13 cellular contexts compared by ENCODE assay signal in the genomic region with DNA sequence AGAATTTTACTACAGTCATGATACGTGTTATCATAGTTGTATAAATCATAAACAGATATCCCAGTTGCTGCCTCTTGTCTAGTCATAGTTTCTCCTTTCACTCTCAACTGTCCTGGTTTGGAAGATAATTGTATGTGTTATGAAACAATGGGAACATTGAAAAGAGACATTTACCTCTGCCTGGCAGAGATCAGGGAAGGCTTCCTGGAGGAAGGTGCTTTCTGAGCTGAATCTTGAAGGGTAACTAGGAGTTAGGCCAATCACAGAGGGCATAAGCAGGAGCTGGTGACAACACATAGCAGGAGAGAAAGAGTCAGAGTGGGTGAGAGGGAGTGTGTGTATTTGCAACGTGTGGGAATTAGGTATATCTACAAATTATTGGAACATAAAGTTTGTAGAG. TPM values are rescaled to one million over a fixed set of nuclear protein-coding genes. Genes with fewer than 3 reads are reported as not detected.
DNase-seq lines count a peak whose midpoint lies in the region; ATAC-seq, FAIRE-seq and TF ChIP-seq lines count a peak whose summit lies in the region.
"Had no signal": no experiment of that assay in that cellular context is flagged by ENCODE, and none has a peak within 500 bp of the region (broad histone marks: within the 10 kb centered on the region; RNA-seq: fewer than 3 reads in every experiment).

No MANE protein-coding gene starts in this region.

- no peak for TF ChIP-seq RAD21 in HepG2 (CRISPR knock-in tag; IDR thresholded peaks at IDR 0.05)

- TF ChIP-seq EP300 in HepG2 (IDR thresholded peaks at IDR 0.05; ENCODE audit: low read depth in 2 of 2, low read length in 2 of 2) (no peak), HepG2 (CRISPR knock-in tag; IDR thresholded peaks at IDR 0.05; ENCODE audit: borderline replicate concordance) (no peak), transverse colon (IDR thresholded peaks at IDR 0.05; ENCODE audit: low read depth) (no peak)

- intact Hi-C loops in HepG2 (cut with micrococcal nuclease; ENCODE audit: unreplicated experiment) = no loop called here
- intact Hi-C loops in right lobe of liver (cut with DNase I) = no loop called here
- intact Hi-C loops in transverse colon (cut with DNase I; ENCODE audit: low total_unique reads) = no loop called here
- intact Hi-C loops in Right ventricle myocardium superior (cut with DNase I) = no loop called here

- FAIRE-seq in HepG2 (lab: Jason Lieb, UNC) = no peak
- FAIRE-seq: frontal cortex, TTC549 had no signal

- no peak overlapping the region for H3K18ac ChIP-seq in mesenchymal stem cell (ENCODE audit: low read depth in 1 of 2, low read length in 2 of 2)

- peak overlapping the region; percentile 10 for H3K27ac ChIP-seq in HepG2 (ENCODE audit: extremely low read length, insufficient read depth, low read length)
- no peak overlapping the region for H3K27ac ChIP-seq in right lobe of liver
- no peak overlapping the region for H3K27ac ChIP-seq in mesenchymal stem cell (ENCODE audit: low read length, poor library complexity, severe bottlenecking)
- peak overlapping the region; percentile 1 to 36 (median 11) for H3K27ac ChIP-seq in transverse colon

- H2BK5ac ChIP-seq in mesenchymal stem cell (ENCODE audit: low read depth, low read length, poor library complexity, severe bottlenecking) = no peak overlapping the region

- 88% methylated on average over 2 of the region's 2 CpGs for WGBS in HepG2 (ENCODE audit: low lambda C conversion rate)
- WGBS in right lobe of liver (ENCODE audit: insufficient coverage, low coverage, low lambda C conversion rate, missing lambda C conversion rate) = 79% methylated on average over 2 of the region's 2 CpGs
- 63% methylated on average over 1 of the region's 2 CpGs for WGBS in mesenchymal stem cell
- WGBS in transverse colon (ENCODE audit: low coverage in 1 of 2), 2 donors = 33 to 48% methylated on average over 1 to 2 of the region's 2 CpGs

- H3K9ac ChIP-seq in HepG2 (ENCODE audit: insufficient read depth, low read depth, low read length) (0 out of 2 replicates have a peak overlapping the region, but pooled peaks have one; percentile 17), mesenchymal stem cell (ENCODE audit: low read length) (peak overlapping the region; percentile 66)

- H3K23ac ChIP-seq in mesenchymal stem cell (ENCODE audit: low read length in 2 of 2) = no peak overlapping the region

- TF ChIP-seq CTCF in HepG2 (CRISPR knock-in tag; IDR thresholded peaks at IDR 0.05) (no peak), right lobe of liver (IDR thresholded peaks at IDR 0.05) (no peak), transverse colon (IDR thresholded peaks at IDR 0.05) (no peak)

- CTCF ChIA-PET in HepG2 (lab: Yijun Ruan, JAX; ENCODE audit: low intra/inter-chr PET ratio, low total read pairs) = no interaction called here

- H3K79me1 ChIP-seq in mesenchymal stem cell (replicated peaks; ENCODE audit: low read length, poor library complexity, severe bottlenecking) = no peaks in the 10 kb centered on the region

- no peak overlapping the region for H3K4ac ChIP-seq in mesenchymal stem cell (ENCODE audit: low read depth in 1 of 2, low read length in 2 of 2)

- H3K4me2 ChIP-seq in HepG2 (ENCODE audit: low read depth, low read length) (peak overlapping the region; percentile 46), mesenchymal stem cell (ENCODE audit: low read length, poor library complexity, severe bottlenecking) (no peak overlapping the region)

- H4K91ac ChIP-seq in mesenchymal stem cell (ENCODE audit: low read length) = no peak overlapping the region

- H4K8ac ChIP-seq in mesenchymal stem cell (ENCODE audit: low read length) = no peak overlapping the region

- no peaks in the 10 kb centered on the region for H3K27me3 Mint-ChIP-seq in activated T-helper 17 cell treated with anti-CD3 and anti-CD28 coated beads, Interleukin-2, amount 50 U/mL, for 72 hours

- H3K4me1 ChIP-seq in HepG2 (ENCODE audit: insufficient read depth, low read length) (peaks cover 88% of the 10 kb centered on the region), right lobe of liver (peaks cover 0 to 62% (median 26%) of the 10 kb centered on the region in 4 donors), mesenchymal stem cell (ENCODE audit: control insufficient read depth, insufficient read depth, low read depth, low read length) (peaks cover 10% of the 10 kb centered on the region), transverse colon (peaks cover 35 to 83% (median 47%) of the 10 kb centered on the region in 4 donors)

- in situ Hi-C loops in HepG2 (cut with HindIII; ENCODE audit: extremely low pct_ligation_motif_present, low pct_unique_long_range_greater_than_20kb) = no loop called here
- in situ Hi-C loops in transverse colon (cut with MboI; ENCODE audit: low pct_ligation_motif_present in 1 of 4, low pct_unique_long_range_greater_than_20kb in 1 of 4, low sequenced_read_pairs in 3 of 4) = loop anchor here in 1 of 4 donors (25.0 kb wide), 1 partner anchor 101 kb away; no protein-coding TSS in a partner anchor

- H2AFZ ChIP-seq in HepG2 (ENCODE audit: low read length) (no peak overlapping the region), mesenchymal stem cell (ENCODE audit: low read depth, low read length) (no peak overlapping the region)

- no peak overlapping the region for H2BK120ac ChIP-seq in mesenchymal stem cell (ENCODE audit: low read depth, low read length)

- peaks cover 48% of the 10 kb centered on the region for H3K4me1 Mint-ChIP-seq in activated T-helper 17 cell treated with anti-CD3 and anti-CD28 coated beads, Interleukin-2, amount 50 U/mL, for 72 hours

- H2BK15ac ChIP-seq in mesenchymal stem cell (ENCODE audit: low read depth, poor library complexity, severe bottlenecking) = no peak overlapping the region

- ATAC-seq in HepG2 (no peak), right lobe of liver (no peak), Right ventricle myocardium superior (ENCODE audit: poor library complexity) (no peak)
- ATAC-seq in activated T-helper 17 cell treated with anti-CD3 and anti-CD28 coated beads, Interleukin-2, amount 50 U/mL, for 72 hours (replicated peaks) = no peak

- peaks cover 3 to 14% of the 10 kb centered on the region in 2 experiments; a peak in 4 of 5 replicates for H3K36me3 ChIP-seq in HepG2 (replicated peaks in 1 of 2; ENCODE audit: control insufficient read depth in 1 of 2, insufficient read depth in 2 of 2, low read length in 2 of 2)
- no peaks in the 10 kb centered on the region for H3K36me3 ChIP-seq in right lobe of liver
- peaks cover 3 to 4% of the 10 kb centered on the region in 2 experiments for H3K36me3 ChIP-seq in mesenchymal stem cell (ENCODE audit: control insufficient read depth in 1 of 2, insufficient read depth in 2 of 2, low read depth in 1 of 2, low read length in 2 of 2)
- no peaks in the 10 kb centered on the region for H3K36me3 ChIP-seq in transverse colon
- H3K36me3 ChIP-seq: Peyer's patch had no signal

- H3K9me3 Mint-ChIP-seq in activated T-helper 17 cell treated with anti-CD3 and anti-CD28 coated beads, Interleukin-2, amount 50 U/mL, for 72 hours = no peaks in the 10 kb centered on the region

- H3K4me3 ChIP-seq in HepG2 (replicated peaks in 1 of 3; ENCODE audit: insufficient read depth in 1 of 3, low read depth in 2 of 3, low read length in 3 of 3) = no peak overlapping the region
- no peak overlapping the region for H3K4me3 ChIP-seq in right lobe of liver
- H3K4me3 ChIP-seq in mesenchymal stem cell (ENCODE audit: insufficient read depth in 1 of 2, low read depth in 1 of 2, low read length in 2 of 2) = no peak overlapping the region
- no peak overlapping the region for H3K4me3 ChIP-seq in transverse colon
- H3K4me3 ChIP-seq: Peyer's patch had no signal

- TF ChIP-seq POLR2A in HepG2 (IDR thresholded peaks at IDR 0.05; ENCODE audit: insufficient read depth in 1 of 2, low read depth in 2 of 2, low read length in 2 of 2) = no peak
- TF ChIP-seq POLR2A in right lobe of liver (IDR thresholded peaks at IDR 0.05) = no peak
- no peak for TF ChIP-seq POLR2A in transverse colon (IDR thresholded peaks at IDR 0.05)

- peak overlapping the region; percentile 99 for H3K27ac Mint-ChIP-seq in activated T-helper 17 cell treated with anti-CD3 and anti-CD28 coated beads, Interleukin-2, amount 50 U/mL, for 72 hours

- H2BK12ac ChIP-seq in mesenchymal stem cell (ENCODE audit: low read length in 2 of 2) = no peak overlapping the region

- H3K9me3 ChIP-seq in HepG2 (ENCODE audit: low read length) = no peaks in the 10 kb centered on the region
- H3K9me3 ChIP-seq in right lobe of liver = no peaks in the 10 kb centered on the region
- H3K9me3 ChIP-seq in mesenchymal stem cell (ENCODE audit: control insufficient read depth, low read length) = no peaks in the 10 kb centered on the region
- H3K9me3 ChIP-seq in transverse colon = no peaks in the 10 kb centered on the region
- H3K9me3 ChIP-seq: Peyer's patch had no signal

- no peak overlapping the region for H3K14ac ChIP-seq in mesenchymal stem cell (ENCODE audit: low read length in 2 of 2)

- DNase-seq in HepG2 (ENCODE audit: low spot score) (no peak), right lobe of liver (no peak), mesenchymal stem cell (no peak), transverse colon (no peak), nucleus accumbens (lab: John Stamatoyannopoulos, UW) (no peak), COLO829 (ENCODE audit: low spot score) (no peak), Right ventricle myocardium superior (no peak)
- DNase-seq: islet precursor cell, NCI-H2171, Peyer's patch had no signal

- H2AK5ac ChIP-seq in mesenchymal stem cell (ENCODE audit: low read length, severe bottlenecking) = no peak overlapping the region

- H3K36me3 Mint-ChIP-seq in activated T-helper 17 cell treated with anti-CD3 and anti-CD28 coated beads, Interleukin-2, amount 50 U/mL, for 72 hours (ENCODE audit: low read depth) = peaks cover 85% of the 10 kb centered on the region

- no TSS peak for BruUV-seq in HepG2 (replicated peaks; lab: Mats Ljungman, UMichigan)

- H4K20me1 ChIP-seq in HepG2 (ENCODE audit: insufficient read depth, low read length) = peaks cover 97% of the 10 kb centered on the region

- POLR2A ChIA-PET in HepG2 (lab: Yijun Ruan, JAX) = interaction anchor here (0.5 to 2.2 kb wide), 2 partner anchors 19 to 182 kb away, joined by 4 to 6 read pairs; no protein-coding TSS in a partner anchor

- peak overlapping the region; percentile 100 for H3K4me3 Mint-ChIP-seq in activated T-helper 17 cell treated with anti-CD3 and anti-CD28 coated beads, Interleukin-2, amount 50 U/mL, for 72 hours

- H3K27me3 ChIP-seq in HepG2 (ENCODE audit: control insufficient read depth in 1 of 2, insufficient read depth in 2 of 2, low read length in 2 of 2) (no peaks in the 10 kb centered on the region; a peak in 1 of 5 replicates), right lobe of liver (no peaks in the 10 kb centered on the region), mesenchymal stem cell (ENCODE audit: control insufficient read depth in 1 of 2, insufficient read depth in 1 of 2, low read length in 2 of 2) (no peaks in the 10 kb centered on the region), transverse colon (no peaks in the 10 kb centered on the region)
- H3K27me3 ChIP-seq: Peyer's patch had no signal

- H3K79me2 ChIP-seq in HepG2 (ENCODE audit: insufficient read depth, low read length) = peaks cover 96% of the 10 kb centered on the region

RNA-seq across cellular contexts. Expression of gene ASXL1, which starts 5.4 kb away (rescaled TPM):
- total RNA-seq in HepG2 (2016; rRNA removed; fragmentation: Illumina TruSeq; extraction: Trizol) = 47.3 and 62.1 TPM in 2 replicates
- total RNA-seq in HepG2 (2016; cell fraction: cytosol; rRNA removed; fragmentation: Illumina TruSeq; extraction: Trizol; ENCODE audit: low read depth) = 105 and 126 TPM in 2 replicates
- 44.0 and 55.9 TPM in 2 replicates for total RNA-seq in HepG2 (2016; cell fraction: insoluble cytoplasmic fraction; rRNA removed; fragmentation: Illumina TruSeq; extraction: Trizol)
- 30.9 and 35.4 TPM in 2 replicates for total RNA-seq in HepG2 (2016; cell fraction: membrane; rRNA removed; fragmentation: Illumina TruSeq; extraction: Trizol)
- 122 and 129 TPM in 2 replicates for total RNA-seq in HepG2 (2016; cell fraction: nucleus; rRNA removed; fragmentation: Illumina TruSeq; extraction: Trizol)
- polyA plus RNA-seq in HepG2 (2011; rRNA removed) = 74.8 and 87.6 TPM in 2 replicates
- polyA plus RNA-seq in HepG2 (2011; cell fraction: cytosol; rRNA removed) = 40.1 and 42.6 TPM in 2 replicates
- 375 and 376 TPM in 2 replicates for polyA plus RNA-seq in HepG2 (2011; cell fraction: nucleus; rRNA removed)
- 81.3 and 96.1 TPM in 2 replicates for polyA plus RNA-seq in HepG2 (2012)
- polyA plus RNA-seq in HepG2 (2016; cell fraction: cytosol; fragmentation: Illumina TruSeq; extraction: Trizol; ENCODE audit: low read depth) = 26.1 and 28.4 TPM in 2 replicates
- 37.0 and 39.4 TPM in 2 replicates for polyA plus RNA-seq in HepG2 (2016; cell fraction: insoluble cytoplasmic fraction; fragmentation: Illumina TruSeq; extraction: Trizol; ENCODE audit: low read depth)
- 24.4 and 25.2 TPM in 2 replicates for polyA plus RNA-seq in HepG2 (2016; cell fraction: membrane; fragmentation: Illumina TruSeq; extraction: Trizol; ENCODE audit: low read depth)
- 241 and 272 TPM in 2 replicates for polyA plus RNA-seq in HepG2 (2016; cell fraction: nucleus; fragmentation: Illumina TruSeq; extraction: Trizol; ENCODE audit: insufficient read depth, low read depth)
- 94.1 and 144 TPM in 2 replicates for polyA minus RNA-seq in HepG2 (2011; rRNA and poly(A)+ RNA removed; ENCODE audit: low replicate concordance)
- 66.7 and 75.3 TPM in 2 replicates for polyA minus RNA-seq in HepG2 (2011; cell fraction: cytosol; rRNA and poly(A)+ RNA removed)
- polyA minus RNA-seq in HepG2 (2011; cell fraction: nucleus; rRNA and poly(A)+ RNA removed) = 263 and 294 TPM in 2 replicates
- total RNA-seq in right lobe of liver = 10 to 100 TPM; 18.9 to 41.8 (median 26.0) TPM
- total RNA-seq in activated T-helper 17 cell treated with anti-CD3 and anti-CD28 coated beads, Interleukin-2, amount 50 U/mL, for 72 hours = 100 to 1,000 TPM; 164 to 232 TPM
- 35.5 TPM for polyA plus RNA-seq in mesenchymal stem cell (2013, experiment 1 of 2)
- polyA plus RNA-seq in mesenchymal stem cell (2013, experiment 2 of 2) = 32.6 TPM
- 100 to 1,000 TPM in 1 of 4 donors, 10 to 100 TPM in 3; 39.6 to 293 (median 92.8) TPM for total RNA-seq in transverse colon
- 24.5 TPM for total RNA-seq in Right ventricle myocardium superior

Comparison
In these comparisons a context has a peak if more than half of its experiments do, and no peak if none do; other contexts are left out.
1. H3K27ac ChIP-seq: peak in HepG2 (single experiment) and transverse colon (4 of 4); none in right lobe of liver (0 of 3) and mesenchymal stem cell (single experiment).